In the genomic region with DNA sequence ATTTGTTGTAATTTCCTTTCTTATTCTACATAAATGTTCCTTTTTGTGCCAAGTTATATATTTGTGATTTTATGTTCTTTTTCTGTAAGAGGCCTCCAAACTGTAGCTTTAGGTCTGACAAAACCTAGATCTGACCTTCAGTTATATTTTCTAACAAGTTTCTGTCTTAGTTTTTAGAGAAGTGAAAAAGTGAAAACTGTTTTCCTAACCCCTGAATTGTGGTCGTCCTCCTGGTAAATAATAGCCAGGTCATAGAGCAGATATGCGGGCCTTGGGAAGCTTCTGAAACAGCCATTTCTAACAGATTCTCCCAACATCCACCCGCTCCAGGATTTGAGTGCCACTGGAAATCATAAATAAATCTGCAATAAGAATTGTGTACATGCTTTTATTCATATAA, we compare ENCODE assay signal across 1 cellular context.
TF ChIP-seq lines count a peak whose summit lies in the region.

No MANE protein-coding gene starts in this region.

TF ChIP-seq in HepG2, 621 proteins besides CTCF, POLR2A, EP300 and RAD21 (continued from another document):
- TF ChIP-seq, protein P1, sequence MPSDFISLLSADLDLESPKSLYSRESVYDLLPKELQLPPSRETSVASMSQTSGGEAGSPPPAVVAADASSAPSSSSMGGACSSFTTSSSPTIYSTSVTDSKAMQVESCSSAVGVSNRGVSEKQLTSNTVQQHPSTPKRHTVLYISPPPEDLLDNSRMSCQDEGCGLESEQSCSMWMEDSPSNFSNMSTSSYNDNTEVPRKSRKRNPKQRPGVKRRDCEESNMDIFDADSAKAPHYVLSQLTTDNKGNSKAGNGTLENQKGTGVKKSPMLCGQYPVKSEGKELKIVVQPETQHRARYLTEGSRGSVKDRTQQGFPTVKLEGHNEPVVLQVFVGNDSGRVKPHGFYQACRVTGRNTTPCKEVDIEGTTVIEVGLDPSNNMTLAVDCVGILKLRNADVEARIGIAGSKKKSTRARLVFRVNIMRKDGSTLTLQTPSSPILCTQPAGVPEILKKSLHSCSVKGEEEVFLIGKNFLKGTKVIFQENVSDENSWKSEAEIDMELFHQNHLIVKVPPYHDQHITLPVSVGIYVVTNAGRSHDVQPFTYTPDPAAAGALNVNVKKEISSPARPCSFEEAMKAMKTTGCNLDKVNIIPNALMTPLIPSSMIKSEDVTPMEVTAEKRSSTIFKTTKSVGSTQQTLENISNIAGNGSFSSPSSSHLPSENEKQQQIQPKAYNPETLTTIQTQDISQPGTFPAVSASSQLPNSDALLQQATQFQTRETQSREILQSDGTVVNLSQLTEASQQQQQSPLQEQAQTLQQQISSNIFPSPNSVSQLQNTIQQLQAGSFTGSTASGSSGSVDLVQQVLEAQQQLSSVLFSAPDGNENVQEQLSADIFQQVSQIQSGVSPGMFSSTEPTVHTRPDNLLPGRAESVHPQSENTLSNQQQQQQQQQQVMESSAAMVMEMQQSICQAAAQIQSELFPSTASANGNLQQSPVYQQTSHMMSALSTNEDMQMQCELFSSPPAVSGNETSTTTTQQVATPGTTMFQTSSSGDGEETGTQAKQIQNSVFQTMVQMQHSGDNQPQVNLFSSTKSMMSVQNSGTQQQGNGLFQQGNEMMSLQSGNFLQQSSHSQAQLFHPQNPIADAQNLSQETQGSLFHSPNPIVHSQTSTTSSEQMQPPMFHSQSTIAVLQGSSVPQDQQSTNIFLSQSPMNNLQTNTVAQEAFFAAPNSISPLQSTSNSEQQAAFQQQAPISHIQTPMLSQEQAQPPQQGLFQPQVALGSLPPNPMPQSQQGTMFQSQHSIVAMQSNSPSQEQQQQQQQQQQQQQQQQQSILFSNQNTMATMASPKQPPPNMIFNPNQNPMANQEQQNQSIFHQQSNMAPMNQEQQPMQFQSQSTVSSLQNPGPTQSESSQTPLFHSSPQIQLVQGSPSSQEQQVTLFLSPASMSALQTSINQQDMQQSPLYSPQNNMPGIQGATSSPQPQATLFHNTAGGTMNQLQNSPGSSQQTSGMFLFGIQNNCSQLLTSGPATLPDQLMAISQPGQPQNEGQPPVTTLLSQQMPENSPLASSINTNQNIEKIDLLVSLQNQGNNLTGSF (CRISPR knock-in tag; IDR thresholded peaks at IDR 0.05) = no peak
- TF ChIP-seq SUZ12 (IDR thresholded peaks at IDR 0.05; ENCODE audit: low read depth, low read length) = no peak
- no peak for TF ChIP-seq TGIF2 (CRISPR knock-in tag; IDR thresholded peaks at IDR 0.05)
- TF ChIP-seq, protein P2, sequence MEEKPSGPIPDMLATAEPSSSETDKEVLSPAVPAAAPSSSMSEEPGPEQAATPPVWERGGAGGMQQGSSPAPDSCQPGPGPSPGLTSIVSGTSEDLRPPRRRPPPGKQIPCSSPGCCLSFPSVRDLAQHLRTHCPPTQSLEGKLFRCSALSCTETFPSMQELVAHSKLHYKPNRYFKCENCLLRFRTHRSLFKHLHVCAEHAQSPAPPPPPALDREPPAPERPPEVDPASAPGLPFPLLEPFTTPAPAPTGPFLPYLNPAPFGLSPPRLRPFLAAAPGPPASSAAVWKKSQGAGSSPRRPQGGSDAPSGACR (CRISPR knock-in tag; IDR thresholded peaks at IDR 0.05) = no peak
- no peak for TF ChIP-seq ZNF234 (CRISPR knock-in tag; conservative IDR thresholded peaks at IDR 0.05)
- TF ChIP-seq ZNF777 (CRISPR knock-in tag; IDR thresholded peaks at IDR 0.05) = no peak
- TF ChIP-seq, protein P3, sequence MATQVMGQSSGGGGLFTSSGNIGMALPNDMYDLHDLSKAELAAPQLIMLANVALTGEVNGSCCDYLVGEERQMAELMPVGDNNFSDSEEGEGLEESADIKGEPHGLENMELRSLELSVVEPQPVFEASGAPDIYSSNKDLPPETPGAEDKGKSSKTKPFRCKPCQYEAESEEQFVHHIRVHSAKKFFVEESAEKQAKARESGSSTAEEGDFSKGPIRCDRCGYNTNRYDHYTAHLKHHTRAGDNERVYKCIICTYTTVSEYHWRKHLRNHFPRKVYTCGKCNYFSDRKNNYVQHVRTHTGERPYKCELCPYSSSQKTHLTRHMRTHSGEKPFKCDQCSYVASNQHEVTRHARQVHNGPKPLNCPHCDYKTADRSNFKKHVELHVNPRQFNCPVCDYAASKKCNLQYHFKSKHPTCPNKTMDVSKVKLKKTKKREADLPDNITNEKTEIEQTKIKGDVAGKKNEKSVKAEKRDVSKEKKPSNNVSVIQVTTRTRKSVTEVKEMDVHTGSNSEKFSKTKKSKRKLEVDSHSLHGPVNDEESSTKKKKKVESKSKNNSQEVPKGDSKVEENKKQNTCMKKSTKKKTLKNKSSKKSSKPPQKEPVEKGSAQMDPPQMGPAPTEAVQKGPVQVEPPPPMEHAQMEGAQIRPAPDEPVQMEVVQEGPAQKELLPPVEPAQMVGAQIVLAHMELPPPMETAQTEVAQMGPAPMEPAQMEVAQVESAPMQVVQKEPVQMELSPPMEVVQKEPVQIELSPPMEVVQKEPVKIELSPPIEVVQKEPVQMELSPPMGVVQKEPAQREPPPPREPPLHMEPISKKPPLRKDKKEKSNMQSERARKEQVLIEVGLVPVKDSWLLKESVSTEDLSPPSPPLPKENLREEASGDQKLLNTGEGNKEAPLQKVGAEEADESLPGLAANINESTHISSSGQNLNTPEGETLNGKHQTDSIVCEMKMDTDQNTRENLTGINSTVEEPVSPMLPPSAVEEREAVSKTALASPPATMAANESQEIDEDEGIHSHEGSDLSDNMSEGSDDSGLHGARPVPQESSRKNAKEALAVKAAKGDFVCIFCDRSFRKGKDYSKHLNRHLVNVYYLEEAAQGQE (IDR thresholded peaks at IDR 0.05; ENCODE audit: borderline replicate concordance in 1 of 2, low read depth in 1 of 2, low read length in 2 of 2) = no peak
